23 cellular contexts compared by ENCODE assay signal in the genomic region with DNA sequence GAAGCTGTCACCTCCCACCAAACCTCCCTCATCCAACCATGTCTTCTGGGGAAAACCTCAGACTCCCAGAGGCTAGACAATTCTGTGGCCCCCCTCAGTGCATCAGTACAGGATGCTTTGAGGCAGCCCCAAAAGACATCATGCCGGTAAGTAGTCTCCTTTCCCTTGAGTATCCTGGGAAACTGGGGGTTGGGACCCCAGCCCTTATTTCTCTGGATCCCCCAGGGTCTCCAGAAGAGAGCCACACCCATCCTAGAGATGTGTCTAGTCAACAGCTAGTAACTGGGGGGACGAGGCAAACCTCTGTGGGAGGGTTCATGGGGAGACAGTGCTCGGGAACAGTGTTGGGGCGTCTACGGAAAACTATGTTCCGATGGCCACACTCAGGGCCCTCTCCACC.
"Had no signal": no experiment of that assay in that cellular context is flagged by ENCODE, and none has a peak within 500 bp of the region (broad histone marks: within the 10 kb centered on the region; RNA-seq: fewer than 3 reads in every experiment).

No MANE protein-coding gene starts in this region.

- H3K36me3 Mint-ChIP-seq: activated naive CD4-positive, alpha-beta T cell treated with anti-CD3 and anti-CD28 coated beads, Interleukin-2, amount 50 U/mL, for 24 hours; activated naive CD8-positive, alpha-beta T cell treated with anti-CD3 and anti-CD28 coated beads for 36 hours; brain had no signal

- H3K27ac Mint-ChIP-seq: activated CD4-positive, alpha-beta memory T cell treated with anti-CD3 and anti-CD28 coated beads, Interleukin-2, amount 10 ng/mL, durations not matched to agents 7 days and 5 days; activated CD4-positive, alpha-beta T cell treated with anti-CD3 and anti-CD28 coated beads, Interleukin-2, amount 10 ng/mL, durations not matched to agents 7 days and 5 days; activated naive CD4-positive, alpha-beta T cell treated with anti-CD3 and anti-CD28 coated beads for 36 hours; activated naive CD4-positive, alpha-beta T cell treated with anti-CD3 and anti-CD28 coated beads, Interleukin-2, amount 50 U/mL, for 24 hours; activated naive CD8-positive, alpha-beta T cell treated with anti-CD3 and anti-CD28 coated beads for 36 hours; activated naive CD8-positive, alpha-beta T cell treated with anti-CD3 and anti-CD28 coated beads, Interleukin-2, amount 50 U/mL, for 24 hours; activated T-helper 1 cell treated with anti-CD3 and anti-CD28 coated beads, Interleukin-12 subunit alpha, Interleukin-12 subunit beta, Interleukin-2, Interleukin-4 antibody, amounts not matched to agents 30 ng/mL and 10 ng/mL and 1 ng/mL, durations not matched to agents 14 hours and 24 hours and 36 hours; activated T-helper 2 cell treated with anti-CD3 and anti-CD28 coated beads, Interferon-gamma antibody, Interleukin-2, Interleukin-4, amounts not matched to agents 10 μg/mL and 5 μg/mL and 100 μg/mL, durations not matched to agents 14 hours and 24 hours and 36 hours; WTC11 had no signal

- H3K4me1 ChIP-seq: adrenal gland, ascending aorta, breast epithelium, colonic mucosa, esophagus muscularis mucosa, foreskin keratinocyte, gastroesophageal sphincter had no signal

- H3K4me1 Mint-ChIP-seq: activated CD4-positive, alpha-beta memory T cell treated with anti-CD3 and anti-CD28 coated beads, Interleukin-2, amount 10 ng/mL, durations not matched to agents 7 days and 5 days; activated CD4-positive, alpha-beta T cell treated with anti-CD3 and anti-CD28 coated beads, Interleukin-2, amount 10 ng/mL, durations not matched to agents 7 days and 5 days; activated naive CD4-positive, alpha-beta T cell treated with anti-CD3 and anti-CD28 coated beads, Interleukin-2, amount 50 U/mL, for 24 hours; activated naive CD8-positive, alpha-beta T cell treated with anti-CD3 and anti-CD28 coated beads for 36 hours; activated naive CD8-positive, alpha-beta T cell treated with anti-CD3 and anti-CD28 coated beads, Interleukin-2, amount 50 U/mL, for 24 hours; brain; WTC11 had no signal

- DNase-seq: activated CD4-positive, alpha-beta T cell treated with anti-CD3 and anti-CD28 coated beads, Interleukin-2, amount 50 U/mL, for 4 hours; activated naive CD8-positive, alpha-beta T cell treated with anti-CD3 and anti-CD28 coated beads for 36 hours; central memory CD4-positive, alpha-beta T cell; cerebellar nuclear complex; effector memory CD4-positive, alpha-beta T cell had no signal

- H3K36me3 ChIP-seq: adrenal gland, ascending aorta, breast epithelium, cardiac muscle cell, colonic mucosa, esophagus muscularis mucosa, gastroesophageal sphincter had no signal

- H3K4me3 Mint-ChIP-seq: activated CD4-positive, alpha-beta memory T cell treated with anti-CD3 and anti-CD28 coated beads, Interleukin-2, amount 10 ng/mL, durations not matched to agents 7 days and 5 days; activated CD4-positive, alpha-beta T cell treated with anti-CD3 and anti-CD28 coated beads, Interleukin-2, amount 10 ng/mL, durations not matched to agents 7 days and 5 days; activated naive CD4-positive, alpha-beta T cell treated with anti-CD3 and anti-CD28 coated beads for 36 hours; activated naive CD4-positive, alpha-beta T cell treated with anti-CD3 and anti-CD28 coated beads, Interleukin-2, amount 50 U/mL, for 24 hours; activated naive CD8-positive, alpha-beta T cell treated with anti-CD3 and anti-CD28 coated beads for 36 hours; activated naive CD8-positive, alpha-beta T cell treated with anti-CD3 and anti-CD28 coated beads, Interleukin-2, amount 50 U/mL, for 24 hours; activated T-helper 1 cell treated with anti-CD3 and anti-CD28 coated beads, Interleukin-12 subunit alpha, Interleukin-12 subunit beta, Interleukin-2, Interleukin-4 antibody, amounts not matched to agents 30 ng/mL and 10 ng/mL and 1 ng/mL, durations not matched to agents 14 hours and 24 hours and 36 hours; brain; WTC11 had no signal

- H3K4me3 ChIP-seq: adrenal gland, ascending aorta, breast epithelium, cardiac muscle cell, colonic mucosa, esophagus muscularis mucosa, gastroesophageal sphincter had no signal

- H3K27me3 Mint-ChIP-seq: activated CD4-positive, alpha-beta memory T cell treated with anti-CD3 and anti-CD28 coated beads, Interleukin-2, amount 10 ng/mL, durations not matched to agents 7 days and 5 days; activated CD4-positive, alpha-beta T cell treated with anti-CD3 and anti-CD28 coated beads, Interleukin-2, amount 10 ng/mL, durations not matched to agents 7 days and 5 days; activated naive CD8-positive, alpha-beta T cell treated with anti-CD3 and anti-CD28 coated beads, Interleukin-2, amount 50 U/mL, for 24 hours; brain had no signal

- H3K9me3 ChIP-seq: adrenal gland, ascending aorta, breast epithelium, colonic mucosa, esophagus muscularis mucosa, gastroesophageal sphincter had no signal

- H3K27ac ChIP-seq: adrenal gland, ascending aorta, breast epithelium, cardiac muscle cell, colonic mucosa, esophagus muscularis mucosa, foreskin keratinocyte, gastroesophageal sphincter, VCaP had no signal

- H3K27me3 ChIP-seq: adrenal gland, ascending aorta, breast epithelium, cardiac muscle cell, colonic mucosa, foreskin keratinocyte, gastroesophageal sphincter had no signal

- H3K9me3 Mint-ChIP-seq: activated CD4-positive, alpha-beta memory T cell treated with anti-CD3 and anti-CD28 coated beads, Interleukin-2, amount 10 ng/mL, durations not matched to agents 7 days and 5 days; activated CD4-positive, alpha-beta T cell treated with anti-CD3 and anti-CD28 coated beads, Interleukin-2, amount 10 ng/mL, durations not matched to agents 7 days and 5 days; activated naive CD4-positive, alpha-beta T cell treated with anti-CD3 and anti-CD28 coated beads for 36 hours; activated naive CD4-positive, alpha-beta T cell treated with anti-CD3 and anti-CD28 coated beads, Interleukin-2, amount 50 U/mL, for 24 hours; activated naive CD8-positive, alpha-beta T cell treated with anti-CD3 and anti-CD28 coated beads for 36 hours; activated naive CD8-positive, alpha-beta T cell treated with anti-CD3 and anti-CD28 coated beads, Interleukin-2, amount 50 U/mL, for 24 hours; activated T-helper 1 cell treated with anti-CD3 and anti-CD28 coated beads, Interleukin-12 subunit alpha, Interleukin-12 subunit beta, Interleukin-2, Interleukin-4 antibody, amounts not matched to agents 30 ng/mL and 10 ng/mL and 1 ng/mL, durations not matched to agents 14 hours and 24 hours and 36 hours; activated T-helper 2 cell treated with anti-CD3 and anti-CD28 coated beads, Interferon-gamma antibody, Interleukin-2, Interleukin-4, amounts not matched to agents 10 μg/mL and 5 μg/mL and 100 μg/mL, durations not matched to agents 14 hours and 24 hours and 36 hours had no signal
